Comparison of ENCODE assay signal across 8 cellular contexts in the genomic region with DNA sequence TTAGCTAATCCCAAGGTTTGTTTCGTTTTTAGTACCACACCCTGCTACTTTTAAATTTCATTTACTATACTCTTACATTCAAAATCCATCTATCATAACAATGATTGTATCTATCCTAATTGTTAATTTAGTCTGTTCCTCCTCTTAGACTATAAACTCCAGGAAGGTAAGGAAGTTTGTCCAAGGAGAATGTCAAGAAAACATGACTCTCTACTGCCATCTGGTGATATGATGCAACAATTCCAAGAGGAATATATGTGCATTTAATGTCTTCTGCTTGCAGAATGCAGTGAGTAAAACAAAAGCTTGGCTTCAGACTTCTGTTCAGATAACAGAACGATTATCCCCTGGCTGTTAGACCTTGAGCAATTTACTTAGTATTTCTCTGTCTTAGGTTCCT.
DNase-seq lines count a peak whose midpoint lies in the region; ATAC-seq, FAIRE-seq and TF ChIP-seq lines count a peak whose summit lies in the region.
"Had no signal": no experiment of that assay in that cellular context is flagged by ENCODE, and none has a peak within 500 bp of the region (broad histone marks: within the 10 kb centered on the region; RNA-seq: fewer than 3 reads in every experiment).

No MANE protein-coding gene starts in this region.

- ATAC-seq in HG03159 (IDR thresholded peaks at IDR 0.05; ENCODE audit: unreplicated experiment) = peak; percentile 67
- ATAC-seq in GM21825 (IDR thresholded peaks at IDR 0.05; ENCODE audit: unreplicated experiment) = no peak

- no peak for DNase-seq in GM12891 (ENCODE audit: insufficient read length, low spot score)
- DNase-seq in NCI-H526 (lab: John Stamatoyannopoulos, UW) = peak; percentile 29 to 76
- peak; percentile 16 for DNase-seq in cerebellum (ENCODE audit: low spot score)
- no peak for DNase-seq in T-helper 2 cell

- peak; percentile 87 for FAIRE-seq in GM12891 (lab: Jason Lieb, UNC)

- TF ChIP-seq POLR2A in GM12891 (IDR thresholded peaks at IDR 0.05; ENCODE audit: low read depth, low read length) = no peak

- H3K36me3 Mint-ChIP-seq in nephron (ENCODE audit: low read depth) = peaks cover 13% of the 10 kb centered on the region
- H3K36me3 Mint-ChIP-seq: activated naive CD4-positive, alpha-beta T cell treated with anti-CD3 and anti-CD28 coated beads, Interleukin-2, amount 50 U/mL, for 24 hours had no signal

- peaks cover 5% of the 10 kb centered on the region for H3K9me3 Mint-ChIP-seq in nephron

- no peaks in the 10 kb centered on the region for H3K27me3 Mint-ChIP-seq in nephron (ENCODE audit: low read depth)
- H3K27me3 Mint-ChIP-seq: activated naive CD4-positive, alpha-beta T cell treated with anti-CD3 and anti-CD28 coated beads, Interleukin-2, amount 50 U/mL, for 24 hours had no signal

- H3K27ac Mint-ChIP-seq in nephron = no peak overlapping the region
- H3K27ac Mint-ChIP-seq: activated naive CD4-positive, alpha-beta T cell treated with anti-CD3 and anti-CD28 coated beads, Interleukin-2, amount 50 U/mL, for 24 hours had no signal

- H3K4me3 Mint-ChIP-seq in nephron = no peak overlapping the region
- H3K4me3 Mint-ChIP-seq: activated naive CD4-positive, alpha-beta T cell treated with anti-CD3 and anti-CD28 coated beads, Interleukin-2, amount 50 U/mL, for 24 hours had no signal

- no peaks in the 10 kb centered on the region for H3K4me1 Mint-ChIP-seq in nephron
- H3K4me1 Mint-ChIP-seq: activated naive CD4-positive, alpha-beta T cell treated with anti-CD3 and anti-CD28 coated beads, Interleukin-2, amount 50 U/mL, for 24 hours had no signal

- peak; percentile 41 to 71 (median 52) for TF ChIP-seq CTCF in nephron (IDR thresholded peaks at IDR 0.05; ENCODE audit: unreplicated experiment in 3 of 3)

TF ChIP-seq in GM12891, 5 proteins besides CTCF, POLR2A, EP300 and RAD21:
- TF ChIP-seq POLR2AphosphoS5 (IDR thresholded peaks at IDR 0.05; ENCODE audit: low read depth, low read length) (no peak), SPI1 (IDR thresholded peaks at IDR 0.05; ENCODE audit: low read depth, low read length) (no peak), TAF1 (IDR thresholded peaks at IDR 0.05; ENCODE audit: low read depth, low read length) (no peak), POU2F2 (IDR thresholded peaks at IDR 0.05; ENCODE audit: low read depth, low read length) (no peak), PAX5 (IDR thresholded peaks at IDR 0.05; ENCODE audit: insufficient read depth, low read length, severe bottlenecking) (no peak)

Comparison
In these comparisons a context has a peak if more than half of its experiments do, and no peak if none do; other contexts are left out.
1. DNase-seq: peak in NCI-H526 (2 of 2) and cerebellum (single experiment); none in GM12891 (single experiment) and T-helper 2 cell (0 of 5).